8 cellular contexts compared by ENCODE assay signal in genomic region chr1:3746784-3747521, GRCh38. TPM values are rescaled to one million over a fixed set of nuclear protein-coding genes. Genes with fewer than 3 reads are reported as not detected.
DNase-seq lines count a peak whose midpoint lies in the region; ATAC-seq and TF ChIP-seq lines count a peak whose summit lies in the region.

No MANE protein-coding gene starts in this region.

- peak overlapping the region; percentile 75 for H3K9ac ChIP-seq in neural cell (ENCODE audit: low read length)

- TF ChIP-seq EP300 in neural cell (conservative IDR thresholded peaks at IDR 0.05; ENCODE audit: poor library complexity, severe bottlenecking), result no peak

- peaks cover 5% of the 10 kb centered on the region for H3K79me2 ChIP-seq in neural cell (replicated peaks; ENCODE audit: insufficient read depth, low read length)

- H3K9me3 Mint-ChIP-seq in stimulated activated naive CD8-positive, alpha-beta T cell treated with anti-CD3 and anti-CD28 coated beads, Interleukin-15, amount 100 ng/mL, for 72 hours, result no peaks in the 10 kb centered on the region

- peak overlapping the region; percentile 68 to 77 for H3K4me3 ChIP-seq in Panc1 (ENCODE audit: low read depth in 2 of 2, low read length in 2 of 2)
- H3K4me3 ChIP-seq in foreskin fibroblast (ENCODE audit: low read depth in 1 of 2, low read length in 2 of 2), result peak overlapping the region; percentile 64 to 74
- peak overlapping the region; percentile 91 for H3K4me3 ChIP-seq in neural cell (ENCODE audit: low read length)

- H3K4me3 Mint-ChIP-seq in stimulated activated naive CD8-positive, alpha-beta T cell treated with anti-CD3 and anti-CD28 coated beads, Interleukin-15, amount 100 ng/mL, for 72 hours, result peak overlapping the region; percentile 84 to 88

- H3K27ac Mint-ChIP-seq in stimulated activated naive CD8-positive, alpha-beta T cell treated with anti-CD3 and anti-CD28 coated beads, Interleukin-15, amount 100 ng/mL, for 72 hours, result peak overlapping the region; percentile 57 to 78

- TF ChIP-seq CTCF in 22Rv1 (IDR thresholded peaks at IDR 0.05) (no peak), Panc1 (IDR thresholded peaks at IDR 0.05) (no peak), foreskin fibroblast (IDR thresholded peaks at IDR 0.05; ENCODE audit: low read depth, low read length) (no peak), neural cell (IDR thresholded peaks at IDR 0.05; ENCODE audit: poor library complexity, severe bottlenecking) (no peak)

- H3K27ac ChIP-seq in 22Rv1 (peak overlapping the region; percentile 52), Panc1 (ENCODE audit: low read length) (peak overlapping the region; percentile 76), neural cell (ENCODE audit: low read length) (peak overlapping the region; percentile 16)

- DNase-seq in HUDEP-2 (lab: John Stamatoyannopoulos, UW; ENCODE audit: unreplicated experiment in 76 of 76), result peak in 74 of 76 experiments; percentile 33 to 96 (median 84)
- DNase-seq in Panc1 (ENCODE audit: low read depth, low spot score), result peak; percentile 28
- peak; percentile 95 for DNase-seq in activated effector memory CD4-positive, alpha-beta T cell treated with anti-CD3 and anti-CD28 coated beads, Interleukin-2, amount 50 U/mL, for 16 hours
- DNase-seq in foreskin fibroblast, result peak; percentile 68 to 91
- peak; percentile 80 to 87 for DNase-seq in stimulated activated naive CD8-positive, alpha-beta T cell treated with anti-CD3 and anti-CD28 coated beads, Interleukin-15, amount 100 ng/mL, for 72 hours

- no TSS peak for BruUV-seq in Panc1 (replicated peaks; lab: Mats Ljungman, UMichigan)

- H3F3A ChIP-seq in neural cell (ENCODE audit: insufficient read depth, low read length, poor library complexity, severe bottlenecking), result no peaks in the 10 kb centered on the region

- H3K4me1 Mint-ChIP-seq in stimulated activated naive CD8-positive, alpha-beta T cell treated with anti-CD3 and anti-CD28 coated beads, Interleukin-15, amount 100 ng/mL, for 72 hours, result peaks cover 34% of the 10 kb centered on the region

- no peaks in the 10 kb centered on the region for H3K9me2 ChIP-seq in neural cell (ENCODE audit: insufficient read depth, low read length)

- peak; percentile 73 for ATAC-seq in GM19025 (IDR thresholded peaks at IDR 0.05; ENCODE audit: low read depth, unreplicated experiment)
- peak; percentile 98 for ATAC-seq in Panc1
- peak; percentile 98 for ATAC-seq in stimulated activated naive CD8-positive, alpha-beta T cell treated with anti-CD3 and anti-CD28 coated beads, Interleukin-15, amount 100 ng/mL, for 72 hours

- H3K9me3 ChIP-seq in Panc1 (ENCODE audit: control insufficient read depth, insufficient read depth, low read depth, low read length) (no peaks in the 10 kb centered on the region), neural cell (ENCODE audit: low read length) (no peaks in the 10 kb centered on the region)

- H3K27me3 ChIP-seq in Panc1 (ENCODE audit: control insufficient read depth, insufficient read depth, low read length), result no peaks in the 10 kb centered on the region
- no peaks in the 10 kb centered on the region for H3K27me3 ChIP-seq in neural cell (ENCODE audit: insufficient read depth, low read depth, low read length)

- H4K20me1 ChIP-seq in neural cell (ENCODE audit: insufficient read depth), result no peaks in the 10 kb centered on the region

- intact Hi-C loops in Panc1 (cut with micrococcal nuclease; ENCODE audit: unreplicated experiment), result no loop called here

- H2AFZ ChIP-seq in neural cell (ENCODE audit: low read depth, low read length), result peak overlapping the region; percentile 36

- in situ Hi-C loops in Panc1 (cut with HindIII; ENCODE audit: low pct_unique_long_range_greater_than_20kb, low sequenced_read_pairs), result no loop called here

- CTCF ChIA-PET in Panc1 (lab: Charles Lee), result no interaction called here

- peaks cover 8% of the 10 kb centered on the region for H3K4me1 ChIP-seq in Panc1 (ENCODE audit: control insufficient read depth, insufficient read depth, low read length)

- H3K36me3 ChIP-seq in Panc1 (ENCODE audit: control insufficient read depth, insufficient read depth, low read length), result no peaks in the 10 kb centered on the region; the same call in 1 of the 2 replicates
- no peaks in the 10 kb centered on the region for H3K36me3 ChIP-seq in neural cell (ENCODE audit: insufficient read depth, low read length)

- POLR2A ChIA-PET in Panc1 (lab: Charles Lee), result interaction anchor here (0.6 kb wide), 1 partner anchor 13 kb away, joined by 6 read pairs; no protein-coding TSS in a partner anchor

- TF ChIP-seq RAD21 in neural cell (conservative IDR thresholded peaks at IDR 0.05), result no peak

- peak overlapping the region; percentile 94 for H3K4me2 ChIP-seq in neural cell (ENCODE audit: low read length)

- no peaks in the 10 kb centered on the region for H3K27me3 Mint-ChIP-seq in stimulated activated naive CD8-positive, alpha-beta T cell treated with anti-CD3 and anti-CD28 coated beads, Interleukin-15, amount 100 ng/mL, for 72 hours

TF ChIP-seq in neural cell, 6 proteins besides CTCF, POLR2A, EP300 and RAD21:
- TF ChIP-seq POLR2AphosphoS5 (IDR thresholded peaks at IDR 0.05), result peak; percentile 65
- TF ChIP-seq TAF1 (IDR thresholded peaks at IDR 0.05; ENCODE audit: low read depth), result no peak
- TF ChIP-seq REST (IDR thresholded peaks at IDR 0.05; ENCODE audit: borderline replicate concordance), result peak; percentile 8
- TF ChIP-seq EZH2 (IDR thresholded peaks at IDR 0.05; ENCODE audit: borderline replicate concordance, insufficient read depth, low read length, poor library complexity, severe bottlenecking), result no peak
- peak; percentile 79 for TF ChIP-seq MXI1 (conservative IDR thresholded peaks at IDR 0.05; ENCODE audit: poor library complexity, severe bottlenecking)
- no peak for TF ChIP-seq SMC3 (conservative IDR thresholded peaks at IDR 0.05; ENCODE audit: poor library complexity)

RNA-seq across cellular contexts. Expression of gene CCDC27, which starts 5.3 kb away (rescaled TPM):
- total RNA-seq in Panc1 (2021; ENCODE audit: unreplicated experiment), result not detected
- 0.10 TPM for polyA plus RNA-seq in Panc1 (2012; ENCODE audit: insufficient read length)
- polyA plus RNA-seq in neural cell, result not detected in 2 replicates
- not detected in 2 replicates for polyA minus RNA-seq in neural cell

RNA-seq across cellular contexts. Expression of gene SMIM1, which starts 25.6 kb away (rescaled TPM):
- 35.5 TPM for total RNA-seq in Panc1 (2021; ENCODE audit: unreplicated experiment)
- polyA plus RNA-seq in Panc1 (2012; ENCODE audit: insufficient read length), result 37.1 TPM
- polyA plus RNA-seq in neural cell, result not detected in 2 replicates
- polyA minus RNA-seq in neural cell, result not detected in 2 replicates

RNA-seq across cellular contexts. Expression of gene LRRC47, which starts 49.3 kb away (rescaled TPM):
- 51.0 TPM for total RNA-seq in Panc1 (2021; ENCODE audit: unreplicated experiment)
- 32.2 TPM for polyA plus RNA-seq in Panc1 (2012; ENCODE audit: insufficient read length)
- polyA plus RNA-seq in neural cell, result 59.2 and 63.5 TPM in 2 replicates
- 54.2 and 68.2 TPM in 2 replicates for polyA minus RNA-seq in neural cell

Comparison
In these comparisons a context has a peak if more than half of its experiments do, and no peak if none do; other contexts are left out.
1. Peak in every context shown above with its lines: DNase-seq, ATAC-seq, H3K4me3 ChIP-seq and H3K27ac ChIP-seq.
2. H3K27ac ChIP-seq: peak in every context shown above with its lines; median percentile 76 in Panc1; 52 in 22Rv1; 16 in neural cell.
3. DNase-seq: peak in every context shown above with its lines; median percentile 95 in activated effector memory CD4-positive, alpha-beta T cell treated with anti-CD3 and anti-CD28 coated beads, Interleukin-2, amount 50 U/mL, for 16 hours; 84 in HUDEP-2; 84 in stimulated activated naive CD8-positive, alpha-beta T cell treated with anti-CD3 and anti-CD28 coated beads, Interleukin-15, amount 100 ng/mL, for 72 hours; 80 in foreskin fibroblast; 28 in Panc1.